24 cellular contexts compared by ENCODE assay signal in the genomic region with DNA sequence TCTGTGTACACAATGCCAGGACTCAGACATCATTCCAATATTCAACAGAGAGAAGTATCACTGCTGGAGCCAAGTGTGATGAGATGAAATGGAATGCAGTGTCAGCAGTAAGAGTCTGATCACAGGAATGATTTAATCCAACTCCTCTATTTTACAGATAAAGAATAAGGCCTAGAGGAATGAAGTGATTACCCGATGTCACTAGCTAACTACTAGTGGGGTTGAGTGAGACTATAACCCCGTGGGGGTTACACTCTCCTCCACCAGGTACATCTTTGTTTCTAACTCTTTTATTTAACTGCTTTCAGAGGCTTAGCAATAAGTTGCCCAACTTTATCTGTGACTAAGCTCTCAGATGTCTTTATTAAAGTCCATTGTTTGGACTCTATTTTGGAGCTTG.
A peak's percentile ranks its signal among the peaks of the same experiment; 100 is the strongest.
DNase-seq lines count a peak whose midpoint lies in the region; ATAC-seq, FAIRE-seq and TF ChIP-seq lines count a peak whose summit lies in the region.
"Had no signal": no experiment of that assay in that cellular context is flagged by ENCODE, and none has a peak within 500 bp of the region (broad histone marks: within the 10 kb centered on the region; RNA-seq: fewer than 3 reads in every experiment).

No MANE protein-coding gene starts in this region.

- peak; percentile 70 to 73; a peak in 5 of 6 replicates for ATAC-seq in A549
- ATAC-seq in GM21423 (IDR thresholded peaks at IDR 0.05; ENCODE audit: unreplicated experiment), result no peak
- ATAC-seq: GM23338; naive thymus-derived CD8-positive, alpha-beta T cell; right cardiac atrium; stimulated activated naive B cell treated with anti-CD40 and anti-IgM and Interleukin-4, amounts not matched to agents 10 μg/mL and 1 μg/mL and 100 μg/mL, for 72 hours had no signal

- H3K27ac ChIP-seq in A549, result peak overlapping the region; percentile 58 to 64; a peak in 4 of 6 replicates
- H3K27ac ChIP-seq in astrocyte (ENCODE audit: low read depth, low read length), result peak overlapping the region; percentile 69
- no peak overlapping the region for H3K27ac ChIP-seq in mesendoderm (ENCODE audit: low read depth, low read length)
- H3K27ac ChIP-seq: ovary, thoracic aorta had no signal

- peak overlapping the region; percentile 93 for H3K27ac Mint-ChIP-seq in astrocyte (ENCODE audit: unreplicated experiment)
- H3K27ac Mint-ChIP-seq: activated naive CD4-positive, alpha-beta T cell treated with anti-CD3 and anti-CD28 coated beads, Interleukin-2, amount 50 U/mL, for 24 hours; GM23338; naive thymus-derived CD8-positive, alpha-beta T cell; stimulated activated naive B cell treated with anti-CD40 and anti-IgM and Interleukin-4, amounts not matched to agents 10 μg/mL and 1 μg/mL and 100 μg/mL, for 72 hours had no signal

- H3K36me3 ChIP-seq in astrocyte (ENCODE audit: insufficient read depth, low read length) (no peaks in the 10 kb centered on the region), mesendoderm (ENCODE audit: control insufficient read depth, insufficient read depth, low read length) (no peaks in the 10 kb centered on the region)
- H3K36me3 ChIP-seq: ovary, thoracic aorta had no signal

- H3K36me3 Mint-ChIP-seq in astrocyte (ENCODE audit: low read depth, unreplicated experiment), result no peaks in the 10 kb centered on the region
- H3K36me3 Mint-ChIP-seq: activated naive CD4-positive, alpha-beta T cell treated with anti-CD3 and anti-CD28 coated beads, Interleukin-2, amount 50 U/mL, for 24 hours; naive thymus-derived CD8-positive, alpha-beta T cell; stimulated activated naive B cell treated with anti-CD40 and anti-IgM and Interleukin-4, amounts not matched to agents 10 μg/mL and 1 μg/mL and 100 μg/mL, for 72 hours had no signal

- H2BK5ac ChIP-seq in mesendoderm (ENCODE audit: low read length), result no peak overlapping the region

- H3K4me1 ChIP-seq in A549 (peaks cover 20% of the 10 kb centered on the region), astrocyte (ENCODE audit: insufficient read depth, low read length) (peaks cover 21% of the 10 kb centered on the region), mesendoderm (ENCODE audit: control insufficient read depth, low read depth, low read length) (no peaks in the 10 kb centered on the region)

- H3K4me1 Mint-ChIP-seq in astrocyte (ENCODE audit: low read depth, unreplicated experiment), result peaks cover 33% of the 10 kb centered on the region
- H3K4me1 Mint-ChIP-seq: activated naive CD4-positive, alpha-beta T cell treated with anti-CD3 and anti-CD28 coated beads, Interleukin-2, amount 50 U/mL, for 24 hours; naive thymus-derived CD8-positive, alpha-beta T cell; stimulated activated naive B cell treated with anti-CD40 and anti-IgM and Interleukin-4, amounts not matched to agents 10 μg/mL and 1 μg/mL and 100 μg/mL, for 72 hours had no signal

- peaks cover 2% of the 10 kb centered on the region for H3K9me3 Mint-ChIP-seq in astrocyte (ENCODE audit: unreplicated experiment)
- H3K9me3 Mint-ChIP-seq: activated naive CD4-positive, alpha-beta T cell treated with anti-CD3 and anti-CD28 coated beads, Interleukin-2, amount 50 U/mL, for 24 hours; GM23338 had no signal

- H3K4ac ChIP-seq in mesendoderm (ENCODE audit: low read depth, low read length), result no peak overlapping the region

- H3K4me3 Mint-ChIP-seq in astrocyte (ENCODE audit: unreplicated experiment), result no peak overlapping the region
- H3K4me3 Mint-ChIP-seq: activated naive CD4-positive, alpha-beta T cell treated with anti-CD3 and anti-CD28 coated beads, Interleukin-2, amount 50 U/mL, for 24 hours; GM23338; naive thymus-derived CD8-positive, alpha-beta T cell; stimulated activated naive B cell treated with anti-CD40 and anti-IgM and Interleukin-4, amounts not matched to agents 10 μg/mL and 1 μg/mL and 100 μg/mL, for 72 hours had no signal

- POLR2A ChIA-PET in A549 (lab: Yijun Ruan, JAX), result no interaction called here

- DNase-seq in A549 (ENCODE audit: low read depth in 1 of 2, low spot score in 1 of 2), result peak in 1 of 2 experiments; percentile 23
- peak; percentile 71 for DNase-seq in HS-5 (ENCODE audit: low read depth)
- peak; percentile 81 for DNase-seq in astrocyte (ENCODE audit: low read depth)
- peak; percentile 4 for DNase-seq in fibroblast of villous mesenchyme (ENCODE audit: low read depth)
- no peak for DNase-seq in mesendoderm
- no peak for DNase-seq in stimulated activated CD4-positive, alpha-beta T cell treated with anti-CD3 and anti-CD28 coated beads, Interleukin-4, amount 100 ng/mL, for 4 hours
- DNase-seq in SIG-M5 (lab: John Stamatoyannopoulos, UW), result no peak
- DNase-seq: cortex of kidney; foreskin melanocyte; KBM-7; kidney; naive thymus-derived CD8-positive, alpha-beta T cell; NCI-H2029 treated with DMSO at 0.1 percent for 48 hours; NCI-H446 treated with DMSO at 0.1 percent for 48 hours; NK-92 treated with Interleukin-12 subunit alpha and Interleukin-12 subunit beta, amount 100 ng/mL, for 24 hours; ovary; right cardiac atrium; stimulated activated naive B cell treated with anti-CD40 and anti-IgM and Interleukin-4, amounts not matched to agents 10 μg/mL and 1 μg/mL and 100 μg/mL, for 72 hours had no signal

- H3K23ac ChIP-seq in mesendoderm (ENCODE audit: low read length), result no peak overlapping the region

- H2BK120ac ChIP-seq in mesendoderm (ENCODE audit: low read depth, low read length), result no peak overlapping the region

- H3K27me3 ChIP-seq in astrocyte (ENCODE audit: insufficient read depth, low read length) (no peaks in the 10 kb centered on the region), mesendoderm (ENCODE audit: insufficient read depth, low read length, poor library complexity) (no peaks in the 10 kb centered on the region)
- H3K27me3 ChIP-seq: ovary had no signal

- no peak overlapping the region for H2AK5ac ChIP-seq in mesendoderm (ENCODE audit: low read length)

- no peak for TF ChIP-seq RAD21 in A549 (conservative IDR thresholded peaks at IDR 0.05 in 1 of 2, IDR thresholded peaks at IDR 0.05 in 1 of 2)

- TF ChIP-seq CTCF in A549 (IDR thresholded peaks at IDR 0.05) (no peak), astrocyte (IDR thresholded peaks at IDR 0.05; ENCODE audit: insufficient read depth, low read depth, low read length) (no peak), fibroblast of villous mesenchyme (IDR thresholded peaks at IDR 0.05; ENCODE audit: insufficient read depth, low read depth, low read length) (no peak)

- no peak overlapping the region for H4K5ac ChIP-seq in mesendoderm (ENCODE audit: low read length)

- H3K9me3 ChIP-seq in A549 (peaks cover 3% of the 10 kb centered on the region; the same call in 1 of the 3 replicates), astrocyte (ENCODE audit: insufficient read depth, low read depth, low read length) (no peaks in the 10 kb centered on the region)
- H3K9me3 ChIP-seq: ovary, thoracic aorta had no signal

- H4K20me1 ChIP-seq in astrocyte (ENCODE audit: insufficient read depth, low read length), result no peaks in the 10 kb centered on the region

- no peak for FAIRE-seq in A549 (lab: Jason Lieb, UNC)
- FAIRE-seq in astrocyte (lab: Jason Lieb, UNC), result peak; percentile 85
- FAIRE-seq: A204.1, endometrium, kidney had no signal

- H3K4me2 ChIP-seq in A549, result 0 out of 3 replicates have a peak overlapping the region, but pooled peaks have one; percentile 4
- H3K4me2 ChIP-seq in astrocyte (ENCODE audit: low read length), result peak overlapping the region; percentile 27
- no peak overlapping the region for H3K4me2 ChIP-seq in mesendoderm (ENCODE audit: low read length)
- H3K4me2 ChIP-seq: GM23338 had no signal

- TF ChIP-seq POLR2A in A549 (IDR thresholded peaks at IDR 0.05; ENCODE audit: low read length), result no peak

- H3K56ac ChIP-seq in mesendoderm (ENCODE audit: low read length), result no peak overlapping the region

- H4K8ac ChIP-seq in mesendoderm (ENCODE audit: low read depth, low read length), result no peak overlapping the region

- 0% methylated on average over 2 of the region's 2 CpGs for WGBS in A549 (ENCODE audit: missing lambda C conversion rate)
- WGBS in mesendoderm (ENCODE audit: extremely low coverage, insufficient coverage, low lambda C conversion rate), result no CpG with 5 or more reads among the region's 2 CpGs

- H3K27me3 Mint-ChIP-seq in astrocyte (ENCODE audit: low read depth, unreplicated experiment), result no peaks in the 10 kb centered on the region
- H3K27me3 Mint-ChIP-seq: activated naive CD4-positive, alpha-beta T cell treated with anti-CD3 and anti-CD28 coated beads, Interleukin-2, amount 50 U/mL, for 24 hours; naive thymus-derived CD8-positive, alpha-beta T cell; stimulated activated naive B cell treated with anti-CD40 and anti-IgM and Interleukin-4, amounts not matched to agents 10 μg/mL and 1 μg/mL and 100 μg/mL, for 72 hours had no signal

- H3K9ac ChIP-seq in astrocyte (ENCODE audit: low read length) (peak overlapping the region; percentile 8), mesendoderm (ENCODE audit: low read length) (no peak overlapping the region)

- H3K79me1 ChIP-seq in mesendoderm (ENCODE audit: low read length), result no peaks in the 10 kb centered on the region

- no peak overlapping the region for H3K18ac ChIP-seq in mesendoderm (ENCODE audit: low read length)

- H3K4me3 ChIP-seq in A549 (no peak overlapping the region), astrocyte (ENCODE audit: insufficient read depth, low read depth, low read length) (no peak overlapping the region), fibroblast of villous mesenchyme (ENCODE audit: low read depth, low read length) (no peak overlapping the region), mesendoderm (ENCODE audit: low read length) (no peak overlapping the region)
- H3K4me3 ChIP-seq: GM23338, ovary, thoracic aorta had no signal

- CTCF ChIA-PET in A549 (lab: Yijun Ruan, JAX), result no interaction called here

- no peak overlapping the region for H2BK15ac ChIP-seq in mesendoderm (replicated peaks; ENCODE audit: low read depth)

- no peaks in the 10 kb centered on the region for H3K79me2 ChIP-seq in astrocyte (ENCODE audit: insufficient read depth, low read length)
- no peaks in the 10 kb centered on the region for H3K79me2 ChIP-seq in mesendoderm (ENCODE audit: control insufficient read depth, insufficient read depth, low read length)

- peak in 1 of 2 experiments; percentile 22; a peak in 1 of 5 replicates for TF ChIP-seq EP300 in A549 (IDR thresholded peaks at IDR 0.05)

- H2AFZ ChIP-seq in astrocyte (ENCODE audit: low read depth, low read length), result no peak overlapping the region
- H2AFZ ChIP-seq: GM23338 had no signal

TF ChIP-seq in A549, 52 proteins besides CTCF, POLR2A, EP300 and RAD21 (continues in another document):
- TF ChIP-seq TP53 (CRISPR knock-in tag; IDR thresholded peaks at IDR 0.05) (no peak), CEBPB (IDR thresholded peaks at IDR 0.05) (peak in 1 of 2 experiments; percentile 68; a peak in 3 of 4 replicates), MYC (IDR thresholded peaks at IDR 0.05; ENCODE audit: borderline replicate concordance, low read length) (no peak)
- TF ChIP-seq, protein P1, sequence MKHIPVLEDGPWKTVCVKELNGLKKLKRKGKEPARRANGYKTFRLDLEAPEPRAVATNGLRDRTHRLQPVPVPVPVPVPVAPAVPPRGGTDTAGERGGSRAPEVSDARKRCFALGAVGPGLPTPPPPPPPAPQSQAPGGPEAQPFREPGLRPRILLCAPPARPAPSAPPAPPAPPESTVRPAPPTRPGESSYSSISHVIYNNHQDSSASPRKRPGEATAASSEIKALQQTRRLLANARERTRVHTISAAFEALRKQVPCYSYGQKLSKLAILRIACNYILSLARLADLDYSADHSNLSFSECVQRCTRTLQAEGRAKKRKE (CRISPR knock-in tag; IDR thresholded peaks at IDR 0.05; ENCODE audit: low read depth), result no peak

Comparison
In these comparisons a context has a peak if more than half of its experiments do, and no peak if none do; other contexts are left out.
1. DNase-seq: peak in HS-5 (single experiment), astrocyte (single experiment) and fibroblast of villous mesenchyme (single experiment); none in mesendoderm (single experiment), stimulated activated CD4-positive, alpha-beta T cell treated with anti-CD3 and anti-CD28 coated beads, Interleukin-4, amount 100 ng/mL, for 4 hours (0 of 2) and SIG-M5 (single experiment).